Comparison of ENCODE assay signal across 8 cellular contexts in genomic region chr1:182389619-182390047, GRCh38. TPM values are rescaled to one million over a fixed set of nuclear protein-coding genes. Genes with fewer than 3 reads are reported as not detected.
DNase-seq lines count a peak whose midpoint lies in the region; ATAC-seq, FAIRE-seq and TF ChIP-seq lines count a peak whose summit lies in the region.

No MANE protein-coding gene starts in this region.

- POLR2A ChIA-PET in T-cell (lab: Charles Lee) (interaction anchor here in 1 of 2 donors (0.7 kb wide), 1 partner anchor 84 kb away, joined by 5 read pairs; no protein-coding TSS in a partner anchor), HEK293T (lab: Yijun Ruan, JAX) (no interaction called here)

- peak overlapping the region; percentile 86 for H3K27ac Mint-ChIP-seq in activated naive CD4-positive, alpha-beta T cell treated with anti-CD3 and anti-CD28 coated beads, Interleukin-2, amount 50 U/mL, for 24 hours
- H3K27ac Mint-ChIP-seq in T-cell: peak overlapping the region; percentile 90 to 91

- FAIRE-seq in frontal cortex (lab: Jason Lieb, UNC): no peak

- H3K27me3 Mint-ChIP-seq in activated naive CD4-positive, alpha-beta T cell treated with anti-CD3 and anti-CD28 coated beads, Interleukin-2, amount 50 U/mL, for 24 hours: no peaks in the 10 kb centered on the region
- H3K27me3 Mint-ChIP-seq in T-cell: no peaks in the 10 kb centered on the region

- peak overlapping the region; percentile 95 to 98 (median 96) for H3K4me3 ChIP-seq in fibroblast of lung (replicated peaks in 1 of 4; ENCODE audit: control extremely low read depth in 1 of 4, insufficient read depth in 1 of 4, low read depth in 3 of 4, low read length in 4 of 4)
- H3K4me3 ChIP-seq in ovary: peak overlapping the region; percentile 88

- H4K20me1 ChIP-seq in fibroblast of lung (ENCODE audit: control insufficient read depth, extremely low read depth, insufficient read depth, low read length): peaks cover 5% of the 10 kb centered on the region

- peaks cover 16% of the 10 kb centered on the region for H3K36me3 ChIP-seq in fibroblast of lung (ENCODE audit: control insufficient read depth, insufficient read depth, low read length)
- H3K36me3 ChIP-seq in ovary: no peaks in the 10 kb centered on the region

- H2AFZ ChIP-seq in fibroblast of lung (ENCODE audit: low read length): no peak overlapping the region

- H3K27ac ChIP-seq in fibroblast of lung (ENCODE audit: insufficient read depth, low read length) (peak overlapping the region; percentile 22), ovary (peak overlapping the region; percentile 93 to 95)

- H3K27me3 ChIP-seq in fibroblast of lung (ENCODE audit: control insufficient read depth, insufficient read depth, low read length): no peaks in the 10 kb centered on the region
- H3K27me3 ChIP-seq in ovary: no peaks in the 10 kb centered on the region

- peak overlapping the region; percentile 97 for H3K4me3 Mint-ChIP-seq in activated naive CD4-positive, alpha-beta T cell treated with anti-CD3 and anti-CD28 coated beads, Interleukin-2, amount 50 U/mL, for 24 hours
- H3K4me3 Mint-ChIP-seq in T-cell: peak overlapping the region; percentile 84 to 97 (median 97)

- CTCF ChIA-PET in T-cell (lab: Charles Lee): interaction anchor here in 1 of 2 donors (0.7 to 1.7 kb wide), 2 partner anchors 130 to 246 kb away, joined by 3 to 5 read pairs; no protein-coding TSS in a partner anchor
- CTCF ChIA-PET in HEK293T (lab: Yijun Ruan, JAX): no interaction called here

- TF ChIP-seq EP300 in ovary (IDR thresholded peaks at IDR 0.05): no peak

- H3K4me1 Mint-ChIP-seq in activated naive CD4-positive, alpha-beta T cell treated with anti-CD3 and anti-CD28 coated beads, Interleukin-2, amount 50 U/mL, for 24 hours: peaks cover 31% of the 10 kb centered on the region
- peaks cover 26 to 36% (median 35%) of the 10 kb centered on the region in 3 donors for H3K4me1 Mint-ChIP-seq in T-cell

- peaks cover 36% of the 10 kb centered on the region for H3K79me2 ChIP-seq in fibroblast of lung (ENCODE audit: control insufficient read depth, insufficient read depth, low read length)

- intact Hi-C loops in ovary (cut with DNase I): loop anchor here (2.0 to 10.0 kb wide), 4 partner anchors 182 to 305 kb away; no protein-coding TSS in a partner anchor

- H3K9me3 ChIP-seq in fibroblast of lung (ENCODE audit: control insufficient read depth, insufficient read depth, low read depth, low read length): no peaks in the 10 kb centered on the region
- no peaks in the 10 kb centered on the region for H3K9me3 ChIP-seq in ovary

- ATAC-seq in T-cell (replicated peaks in 1 of 4) (no peak), HG03095 (IDR thresholded peaks at IDR 0.05; ENCODE audit: unreplicated experiment) (no peak)

- peak overlapping the region; percentile 38 for H3K9ac ChIP-seq in fibroblast of lung (ENCODE audit: insufficient read depth, low read length)

- H3K4me1 ChIP-seq in fibroblast of lung (ENCODE audit: control insufficient read depth, extremely low read depth, insufficient read depth, low read length) (peaks cover 4% of the 10 kb centered on the region), ovary (ENCODE audit: insufficient read depth) (peaks cover 11% of the 10 kb centered on the region)

- no peak for TF ChIP-seq POLR2A in ovary (IDR thresholded peaks at IDR 0.05)

- DNase-seq in activated naive CD4-positive, alpha-beta T cell (lab: John Stamatoyannopoulos, UW): no peak
- no peak for DNase-seq in T-cell
- DNase-seq in fibroblast of lung (ENCODE audit: low read depth in 2 of 2): no peak
- peak in 2 of 5 donors; percentile 34 to 43 for DNase-seq in ovary
- no peak for DNase-seq in frontal cortex (ENCODE audit: low spot score in 2 of 2)
- no peak for DNase-seq in HEK293T (ENCODE audit: extremely low spot score)

- H3K9me3 Mint-ChIP-seq in activated naive CD4-positive, alpha-beta T cell treated with anti-CD3 and anti-CD28 coated beads, Interleukin-2, amount 50 U/mL, for 24 hours: no peaks in the 10 kb centered on the region
- no peaks in the 10 kb centered on the region for H3K9me3 Mint-ChIP-seq in T-cell

- 1% methylated on average over 13 of the region's 13 CpGs for WGBS in ovary, 3 donors

- TF ChIP-seq CTCF in fibroblast of lung (conservative IDR thresholded peaks at IDR 0.05 in 1 of 2, IDR thresholded peaks at IDR 0.05 in 1 of 2; ENCODE audit: low read depth in 1 of 2, low read length in 2 of 2) (no peak), ovary (IDR thresholded peaks at IDR 0.05) (no peak)

- peak overlapping the region; percentile 71 for H3K4me2 ChIP-seq in fibroblast of lung (ENCODE audit: extremely low read depth, insufficient read depth, low read length)

- peaks cover 8% of the 10 kb centered on the region for H3K36me3 Mint-ChIP-seq in activated naive CD4-positive, alpha-beta T cell treated with anti-CD3 and anti-CD28 coated beads, Interleukin-2, amount 50 U/mL, for 24 hours
- peaks cover 33% of the 10 kb centered on the region for H3K36me3 Mint-ChIP-seq in T-cell

TF ChIP-seq in HEK293T, 16 proteins besides CTCF, POLR2A, EP300 and RAD21:
- TF ChIP-seq TARDBP (IDR thresholded peaks at IDR 0.05) (no peak), ARNT (IDR thresholded peaks at IDR 0.05) (no peak), PKNOX1 (IDR thresholded peaks at IDR 0.05) (no peak), FOXA1 (IDR thresholded peaks at IDR 0.05) (no peak), HDGF (IDR thresholded peaks at IDR 0.05; ENCODE audit: borderline replicate concordance) (no peak), NFRKB (IDR thresholded peaks at IDR 0.05) (no peak), BHLHE40 (IDR thresholded peaks at IDR 0.05; ENCODE audit: borderline replicate concordance) (no peak), LEF1 (IDR thresholded peaks at IDR 0.05; ENCODE audit: borderline replicate concordance) (no peak), ZNF384 (IDR thresholded peaks at IDR 0.05) (no peak)
TF ChIP-seq in HEK293T: peak in this region for 0.

RNA-seq across cellular contexts. Expression of gene GLUL, which starts 2.0 kb away (rescaled TPM):
- 10 to 100 TPM; 49.1 to 88.7 (median 70.3) TPM for total RNA-seq in T-cell
- total RNA-seq in fibroblast of lung: 423 and 523 TPM in 2 replicates
- 187 and 232 TPM in 2 replicates for polyA plus RNA-seq in fibroblast of lung
- polyA plus RNA-seq in fibroblast of lung (2012): 200 and 218 TPM in 2 replicates
- 354 and 397 TPM in 2 replicates for polyA minus RNA-seq in fibroblast of lung (ENCODE audit: low replicate concordance)
- total RNA-seq in ovary: 1,000 to 10,000 TPM in 5 of 7 donors, 100 to 1,000 TPM in 2; 605 to 1,338 (median 1,071) TPM
- polyA plus RNA-seq in ovary: 100 to 1,000 TPM; 587 to 640 TPM
- total RNA-seq in frontal cortex: 289 TPM

RNA-seq across cellular contexts. Expression of gene TEDDM1, which starts 10.8 kb away (rescaled TPM):
- not detected for total RNA-seq in T-cell
- not detected in 2 replicates for total RNA-seq in fibroblast of lung
- not detected in 2 replicates for polyA plus RNA-seq in fibroblast of lung
- polyA plus RNA-seq in fibroblast of lung (2012): not detected in 2 replicates
- not detected in 2 replicates for polyA minus RNA-seq in fibroblast of lung (ENCODE audit: low replicate concordance)
- total RNA-seq in ovary: not detected
- under 1 TPM in 1 of 2 donors, not detected in 1; 0.58 TPM for polyA plus RNA-seq in ovary
- total RNA-seq in frontal cortex: not detected
